Comparison of ENCODE assay signal across 1 cellular context in the genomic region with DNA sequence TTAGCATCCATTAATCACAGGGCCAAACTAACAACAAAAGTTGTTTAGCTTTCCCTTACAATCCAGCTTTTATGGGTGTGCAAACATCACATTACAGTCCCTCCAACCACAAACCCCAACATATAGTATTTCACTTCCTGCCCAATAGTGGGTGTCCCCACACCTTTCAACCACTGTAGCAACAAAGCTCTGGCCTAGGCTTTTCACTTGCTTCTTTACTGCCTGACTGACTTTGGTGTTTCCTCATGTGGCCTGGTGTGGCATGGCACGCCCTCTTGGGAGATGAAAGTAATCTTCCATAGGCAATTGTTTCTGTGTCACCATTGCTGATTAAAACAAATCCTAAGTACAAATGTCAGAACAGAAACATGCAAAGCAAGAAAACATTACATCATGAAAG.
TF ChIP-seq lines count a peak whose summit lies in the region.

No MANE protein-coding gene starts in this region.

TF ChIP-seq in GM12878, 131 proteins besides CTCF, POLR2A, EP300 and RAD21 (continued from another document):
- TF ChIP-seq KDM1A (IDR thresholded peaks at IDR 0.05; ENCODE audit: borderline replicate concordance) (no peak), SIN3A (IDR thresholded peaks at IDR 0.05; ENCODE audit: low read depth, low read length) (no peak), MTA3 (IDR thresholded peaks at IDR 0.05; ENCODE audit: borderline replicate concordance, low read length) (no peak), RCOR1 (conservative IDR thresholded peaks at IDR 0.05; ENCODE audit: low read depth, low read length) (no peak), ZZZ3 (IDR thresholded peaks at IDR 0.05; ENCODE audit: control insufficient read depth, insufficient read length, low read depth) (no peak), IRF4 (IDR thresholded peaks at IDR 0.05; ENCODE audit: low read depth, low read length) (no peak), POU2F2 (IDR thresholded peaks at IDR 0.05; ENCODE audit: borderline replicate concordance, low read depth, low read length) (no peak), EED (IDR thresholded peaks at IDR 0.05; ENCODE audit: low read depth) (0 out of 2 replicates have a peak, but pooled peaks have one; percentile 36), CEBPB (IDR thresholded peaks at IDR 0.05; ENCODE audit: borderline replicate concordance in 1 of 2, low read depth in 2 of 2, low read length in 2 of 2) (no peak), TBL1XR1 (IDR thresholded peaks at IDR 0.05; ENCODE audit: low read depth, low read length) (no peak), ETV6 (conservative IDR thresholded peaks at IDR 0.05 in 1 of 2, IDR thresholded peaks at IDR 0.05 in 1 of 2; ENCODE audit: borderline replicate concordance in 1 of 2, low read depth in 1 of 2) (no peak), SUPT20H (IDR thresholded peaks at IDR 0.05; ENCODE audit: borderline replicate concordance, control insufficient read depth, low read depth, low read length) (no peak), CHD2 (IDR thresholded peaks at IDR 0.05; ENCODE audit: borderline replicate concordance, low read depth, low read length) (no peak), HDAC6 (IDR thresholded peaks at IDR 0.05; ENCODE audit: unreplicated experiment) (no peak), NR2C2 (IDR thresholded peaks at IDR 0.05; ENCODE audit: borderline replicate concordance, control insufficient read depth, insufficient read length, low read depth) (no peak), SMAD1 (IDR thresholded peaks at IDR 0.05; ENCODE audit: low read depth, partially characterized antibody) (no peak), MXI1 (IDR thresholded peaks at IDR 0.05; ENCODE audit: low read depth, low read length) (peak; percentile 23; the same call in 1 of the 2 replicates), ZNF207 (IDR thresholded peaks at IDR 0.05; ENCODE audit: borderline replicate concordance) (no peak), TCF7 (IDR thresholded peaks at IDR 0.05; ENCODE audit: borderline replicate concordance) (no peak), CBX3 (IDR thresholded peaks at IDR 0.05; ENCODE audit: borderline replicate concordance, low read depth) (no peak), RBBP5 (conservative IDR thresholded peaks at IDR 0.05) (no peak), ATF2 (IDR thresholded peaks at IDR 0.05; ENCODE audit: low read length) (0 out of 2 replicates have a peak, but pooled peaks have one; percentile 44)
- TF ChIP-seq, protein P1, sequence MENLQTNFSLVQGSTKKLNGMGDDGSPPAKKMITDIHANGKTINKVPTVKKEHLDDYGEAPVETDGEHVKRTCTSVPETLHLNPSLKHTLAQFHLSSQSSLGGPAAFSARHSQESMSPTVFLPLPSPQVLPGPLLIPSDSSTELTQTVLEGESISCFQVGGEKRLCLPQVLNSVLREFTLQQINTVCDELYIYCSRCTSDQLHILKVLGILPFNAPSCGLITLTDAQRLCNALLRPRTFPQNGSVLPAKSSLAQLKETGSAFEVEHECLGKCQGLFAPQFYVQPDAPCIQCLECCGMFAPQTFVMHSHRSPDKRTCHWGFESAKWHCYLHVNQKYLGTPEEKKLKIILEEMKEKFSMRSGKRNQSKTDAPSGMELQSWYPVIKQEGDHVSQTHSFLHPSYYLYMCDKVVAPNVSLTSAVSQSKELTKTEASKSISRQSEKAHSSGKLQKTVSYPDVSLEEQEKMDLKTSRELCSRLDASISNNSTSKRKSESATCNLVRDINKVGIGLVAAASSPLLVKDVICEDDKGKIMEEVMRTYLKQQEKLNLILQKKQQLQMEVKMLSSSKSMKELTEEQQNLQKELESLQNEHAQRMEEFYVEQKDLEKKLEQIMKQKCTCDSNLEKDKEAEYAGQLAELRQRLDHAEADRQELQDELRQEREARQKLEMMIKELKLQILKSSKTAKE (IDR thresholded peaks at IDR 0.05; ENCODE audit: low read depth, poor library complexity, severe bottlenecking): no peak
- TF ChIP-seq, protein P2, sequence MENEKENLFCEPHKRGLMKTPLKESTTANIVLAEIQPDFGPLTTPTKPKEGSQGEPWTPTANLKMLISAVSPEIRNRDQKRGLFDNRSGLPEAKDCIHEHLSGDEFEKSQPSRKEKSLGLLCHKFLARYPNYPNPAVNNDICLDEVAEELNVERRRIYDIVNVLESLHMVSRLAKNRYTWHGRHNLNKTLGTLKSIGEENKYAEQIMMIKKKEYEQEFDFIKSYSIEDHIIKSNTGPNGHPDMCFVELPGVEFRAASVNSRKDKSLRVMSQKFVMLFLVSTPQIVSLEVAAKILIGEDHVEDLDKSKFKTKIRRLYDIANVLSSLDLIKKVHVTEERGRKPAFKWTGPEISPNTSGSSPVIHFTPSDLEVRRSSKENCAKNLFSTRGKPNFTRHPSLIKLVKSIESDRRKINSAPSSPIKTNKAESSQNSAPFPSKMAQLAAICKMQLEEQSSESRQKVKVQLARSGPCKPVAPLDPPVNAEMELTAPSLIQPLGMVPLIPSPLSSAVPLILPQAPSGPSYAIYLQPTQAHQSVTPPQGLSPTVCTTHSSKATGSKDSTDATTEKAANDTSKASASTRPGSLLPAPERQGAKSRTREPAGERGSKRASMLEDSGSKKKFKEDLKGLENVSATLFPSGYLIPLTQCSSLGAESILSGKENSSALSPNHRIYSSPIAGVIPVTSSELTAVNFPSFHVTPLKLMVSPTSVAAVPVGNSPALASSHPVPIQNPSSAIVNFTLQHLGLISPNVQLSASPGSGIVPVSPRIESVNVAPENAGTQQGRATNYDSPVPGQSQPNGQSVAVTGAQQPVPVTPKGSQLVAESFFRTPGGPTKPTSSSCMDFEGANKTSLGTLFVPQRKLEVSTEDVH (IDR thresholded peaks at IDR 0.05; ENCODE audit: low read depth, partially characterized antibody): no peak
TF ChIP-seq in GM12878: peak in this region for 22.
